2 cellular contexts compared by ENCODE assay signal in genomic region chr10:101131962-101132635, GRCh38.
TF ChIP-seq lines count a peak whose summit lies in the region.

No MANE protein-coding gene starts in this region.

TF ChIP-seq in GM23338, 12 proteins besides CTCF, POLR2A, EP300 and RAD21:
- TF ChIP-seq STAT1 (IDR thresholded peaks at IDR 0.05; ENCODE audit: unreplicated experiment) (no peak), EZH2phosphoT487 (IDR thresholded peaks at IDR 0.05; ENCODE audit: unreplicated experiment) (peak; percentile 77), EZH2 (IDR thresholded peaks at IDR 0.05; ENCODE audit: low read depth, unreplicated experiment) (peak; percentile 99), ZNF462 (CRISPR knock-in tag; IDR thresholded peaks at IDR 0.05) (no peak), JUNB (IDR thresholded peaks at IDR 0.05; ENCODE audit: unreplicated experiment) (no peak)

TF ChIP-seq in H1, 55 proteins besides CTCF, POLR2A, EP300 and RAD21:
- TF ChIP-seq SUZ12 (IDR thresholded peaks at IDR 0.05; ENCODE audit: low read length) (peak; percentile 82), RNF2 (IDR thresholded peaks at IDR 0.05; ENCODE audit: borderline replicate concordance, low read depth, low read length, missing control alignments, poor library complexity, severe bottlenecking) (peak; percentile 9), EZH2 (IDR thresholded peaks at IDR 0.05; ENCODE audit: low read depth, low read length, severe bottlenecking) (peak; percentile 92), RFX5 (IDR thresholded peaks at IDR 0.05; ENCODE audit: borderline replicate concordance, low read depth, low read length) (no peak)
